Comparison of ENCODE assay signal across 15 cellular contexts in the genomic region with DNA sequence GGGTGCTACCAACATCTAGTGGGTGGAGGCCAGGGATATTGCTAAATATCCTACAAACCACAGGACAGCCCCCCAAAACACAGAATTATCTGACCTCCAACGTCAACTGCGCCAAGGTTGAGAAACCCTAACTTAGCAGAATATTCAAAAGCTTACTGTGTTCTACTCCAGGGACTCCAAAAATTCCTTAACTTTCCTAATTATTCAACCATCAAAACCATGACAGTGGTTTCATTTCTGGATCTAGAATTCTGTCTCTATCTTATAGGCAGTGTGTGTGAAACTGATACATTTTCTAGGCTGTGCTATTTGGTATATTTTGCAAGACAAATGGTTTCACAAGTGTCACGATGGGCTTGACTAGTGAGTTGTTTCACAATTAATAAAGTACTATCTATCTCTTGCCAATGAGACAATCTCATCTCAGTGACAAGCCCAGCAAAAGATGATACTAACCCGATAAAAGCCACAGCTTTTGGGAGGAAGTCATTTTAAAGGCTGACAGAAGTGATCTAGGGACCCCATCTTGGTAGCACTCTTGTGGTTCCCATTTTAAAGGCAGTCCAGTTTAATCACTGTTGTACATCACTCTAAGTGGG. TPM values are rescaled to one million over a fixed set of nuclear protein-coding genes. Genes with fewer than 3 reads are reported as not detected.
DNase-seq lines count a peak whose midpoint lies in the region; ATAC-seq and TF ChIP-seq lines count a peak whose summit lies in the region.
"Had no signal": no experiment of that assay in that cellular context is flagged by ENCODE, and none has a peak within 500 bp of the region (broad histone marks: within the 10 kb centered on the region; RNA-seq: fewer than 3 reads in every experiment).

No MANE protein-coding gene starts in this region.

- peaks cover 27% of the 10 kb centered on the region; the same call in 1 of the 2 replicates for H3K36me3 ChIP-seq in MM.1S (replicated peaks; ENCODE audit: insufficient read depth, low read length)

- ATAC-seq in activated CD4-positive, alpha-beta T cell treated with anti-CD3 and anti-CD28 coated beads for 36 hours = peak; percentile 85
- ATAC-seq in stimulated activated naive B cell treated with anti-CD40 and anti-IgM and Interleukin-4, amounts not matched to agents 10 μg/mL and 1 μg/mL and 100 μg/mL, for 72 hours (replicated peaks) = no peak

- TF ChIP-seq CTCF in MM.1S (IDR thresholded peaks at IDR 0.05; ENCODE audit: low read length) = no peak

- no peak overlapping the region for H2AFZ ChIP-seq in MM.1S (ENCODE audit: low read length)

- no peak for DNase-seq in activated CD4-positive, alpha-beta T cell treated with anti-CD3 and anti-CD28 coated beads for 36 hours
- no peak for DNase-seq in activated CD4-positive, alpha-beta T cell treated with anti-CD3 and anti-CD28 coated beads for 1 hour
- DNase-seq in MM.1S (peak; percentile 91), G401 (ENCODE audit: low spot score) (no peak), GM03348 (ENCODE audit: low spot score) (no peak)
- DNase-seq in activated T-helper 1 cell treated with anti-CD3 and anti-CD28 coated beads, Interleukin-12 subunit alpha, Interleukin-12 subunit beta, Interleukin-2, Interleukin-4 antibody, amounts not matched to agents 30 ng/mL and 10 ng/mL and 1 ng/mL, durations not matched to agents 14 hours and 24 hours and 36 hours (ENCODE audit: low spot score) = no peak
- no peak for DNase-seq in stimulated activated naive B cell treated with anti-CD40 and anti-IgM and Interleukin-4, amounts not matched to agents 10 μg/mL and 1 μg/mL and 100 μg/mL, for 72 hours
- DNase-seq in stimulated activated naive CD4-positive, alpha-beta T cell treated with Interleukin-2 at 50 U/mL for 16 hours (lab: John Stamatoyannopoulos, UW) = no peak
- DNase-seq: 8988T; activated effector memory CD4-positive, alpha-beta T cell treated with anti-CD3 and anti-CD28 coated beads, Interleukin-2, amount 50 U/mL, for 16 hours; central memory CD4-positive, alpha-beta T cell; left ventricle myocardium inferior had no signal

- CTCF ChIA-PET in activated CD4-positive, alpha-beta T cell treated with anti-CD3 and anti-CD28 coated beads for 36 hours (lab: Charles Lee) = interaction anchor here (0.8 to 1.6 kb wide), 2 partner anchors 58 to 85 kb away, joined by 3 read pairs; no protein-coding TSS in a partner anchor

- H4K20me1 ChIP-seq in MM.1S (ENCODE audit: insufficient read depth, low read length) = no peaks in the 10 kb centered on the region

- peak overlapping the region; percentile 89 for H3K4me2 ChIP-seq in MM.1S (ENCODE audit: low read depth, low read length)

- peak overlapping the region; percentile 96 for H3K27ac ChIP-seq in MM.1S (ENCODE audit: low read length)
- H3K27ac ChIP-seq: HL-60, left ventricle myocardium inferior, RWPE1 had no signal

- peaks cover 57% of the 10 kb centered on the region for H3K4me1 ChIP-seq in MM.1S (ENCODE audit: low read length)

- intact Hi-C loops in activated CD4-positive, alpha-beta T cell treated with anti-CD3 and anti-CD28 coated beads for 36 hours (cut with DNase I, micrococcal nuclease) = loop anchor here in 1 of 2 experiments (2.0 kb wide), 1 partner anchor 43 kb away; no protein-coding TSS in a partner anchor
- intact Hi-C loops in activated T-helper 1 cell treated with anti-CD3 and anti-CD28 coated beads, Interleukin-12 subunit alpha, Interleukin-12 subunit beta, Interleukin-2, Interleukin-4 antibody, amounts not matched to agents 30 ng/mL and 10 ng/mL and 1 ng/mL, durations not matched to agents 14 hours and 24 hours and 36 hours (cut with micrococcal nuclease) = no loop called here

- H3K9me2 ChIP-seq in MM.1S (replicated peaks; ENCODE audit: insufficient read depth, low read length) = no peaks in the 10 kb centered on the region

- peak overlapping the region; percentile 47 for H3K27ac Mint-ChIP-seq in activated CD4-positive, alpha-beta T cell treated with anti-CD3 and anti-CD28 coated beads for 36 hours
- H3K27ac Mint-ChIP-seq in activated T-helper 1 cell treated with anti-CD3 and anti-CD28 coated beads, Interleukin-12 subunit alpha, Interleukin-12 subunit beta, Interleukin-2, Interleukin-4 antibody, amounts not matched to agents 30 ng/mL and 10 ng/mL and 1 ng/mL, durations not matched to agents 14 hours and 24 hours and 36 hours = peak overlapping the region; percentile 58
- peak overlapping the region; percentile 14 for H3K27ac Mint-ChIP-seq in stimulated activated naive B cell treated with anti-CD40 and anti-IgM and Interleukin-4, amounts not matched to agents 10 μg/mL and 1 μg/mL and 100 μg/mL, for 72 hours
- H3K27ac Mint-ChIP-seq: type B pancreatic cell had no signal

- POLR2A ChIA-PET in activated CD4-positive, alpha-beta T cell treated with anti-CD3 and anti-CD28 coated beads for 36 hours (lab: Charles Lee) = interaction anchor here (0.8 to 1.1 kb wide), 2 partner anchors 9 to 15 kb away, joined by 4 to 5 read pairs; a partner anchor contains a TSS

- H3K9me3 ChIP-seq in MM.1S (replicated peaks; ENCODE audit: insufficient read depth, low read length) = no peaks in the 10 kb centered on the region
- H3K9me3 ChIP-seq: left ventricle myocardium inferior had no signal

- H3K27me3 Mint-ChIP-seq in activated CD4-positive, alpha-beta T cell treated with anti-CD3 and anti-CD28 coated beads for 36 hours = no peaks in the 10 kb centered on the region
- no peaks in the 10 kb centered on the region for H3K27me3 Mint-ChIP-seq in activated T-helper 1 cell treated with anti-CD3 and anti-CD28 coated beads, Interleukin-12 subunit alpha, Interleukin-12 subunit beta, Interleukin-2, Interleukin-4 antibody, amounts not matched to agents 30 ng/mL and 10 ng/mL and 1 ng/mL, durations not matched to agents 14 hours and 24 hours and 36 hours (ENCODE audit: insufficient read depth)
- H3K27me3 Mint-ChIP-seq in stimulated activated naive B cell treated with anti-CD40 and anti-IgM and Interleukin-4, amounts not matched to agents 10 μg/mL and 1 μg/mL and 100 μg/mL, for 72 hours = no peaks in the 10 kb centered on the region
- H3K27me3 Mint-ChIP-seq: type B pancreatic cell had no signal

- H3K4me3 ChIP-seq in MM.1S (ENCODE audit: low read length) = peak overlapping the region; percentile 15
- H3K4me3 ChIP-seq: left ventricle myocardium inferior had no signal

- H3K9me3 Mint-ChIP-seq in activated CD4-positive, alpha-beta T cell treated with anti-CD3 and anti-CD28 coated beads for 36 hours (ENCODE audit: low read depth) = no peaks in the 10 kb centered on the region
- H3K9me3 Mint-ChIP-seq in activated T-helper 1 cell treated with anti-CD3 and anti-CD28 coated beads, Interleukin-12 subunit alpha, Interleukin-12 subunit beta, Interleukin-2, Interleukin-4 antibody, amounts not matched to agents 30 ng/mL and 10 ng/mL and 1 ng/mL, durations not matched to agents 14 hours and 24 hours and 36 hours = no peaks in the 10 kb centered on the region
- no peaks in the 10 kb centered on the region for H3K9me3 Mint-ChIP-seq in stimulated activated naive B cell treated with anti-CD40 and anti-IgM and Interleukin-4, amounts not matched to agents 10 μg/mL and 1 μg/mL and 100 μg/mL, for 72 hours
- H3K9me3 Mint-ChIP-seq: type B pancreatic cell had no signal

- in situ Hi-C loops in G401 (cut with HindIII; ENCODE audit: low sequenced_read_pairs) = no loop called here

- H3K4me3 Mint-ChIP-seq in activated CD4-positive, alpha-beta T cell treated with anti-CD3 and anti-CD28 coated beads for 36 hours = no peak overlapping the region
- H3K4me3 Mint-ChIP-seq in activated T-helper 1 cell treated with anti-CD3 and anti-CD28 coated beads, Interleukin-12 subunit alpha, Interleukin-12 subunit beta, Interleukin-2, Interleukin-4 antibody, amounts not matched to agents 30 ng/mL and 10 ng/mL and 1 ng/mL, durations not matched to agents 14 hours and 24 hours and 36 hours = no peak overlapping the region
- no peak overlapping the region for H3K4me3 Mint-ChIP-seq in stimulated activated naive B cell treated with anti-CD40 and anti-IgM and Interleukin-4, amounts not matched to agents 10 μg/mL and 1 μg/mL and 100 μg/mL, for 72 hours
- H3K4me3 Mint-ChIP-seq: type B pancreatic cell had no signal

- H3K27me3 ChIP-seq in MM.1S (replicated peaks; ENCODE audit: insufficient read depth, low read length) = no peaks in the 10 kb centered on the region

- peaks cover 100% of the 10 kb centered on the region for H3K79me2 ChIP-seq in MM.1S (ENCODE audit: low read length)

- H3K4me1 Mint-ChIP-seq in activated CD4-positive, alpha-beta T cell treated with anti-CD3 and anti-CD28 coated beads for 36 hours = peaks cover 30% of the 10 kb centered on the region
- H3K4me1 Mint-ChIP-seq in activated T-helper 1 cell treated with anti-CD3 and anti-CD28 coated beads, Interleukin-12 subunit alpha, Interleukin-12 subunit beta, Interleukin-2, Interleukin-4 antibody, amounts not matched to agents 30 ng/mL and 10 ng/mL and 1 ng/mL, durations not matched to agents 14 hours and 24 hours and 36 hours (ENCODE audit: low read depth) = peaks cover 53% of the 10 kb centered on the region
- H3K4me1 Mint-ChIP-seq in stimulated activated naive B cell treated with anti-CD40 and anti-IgM and Interleukin-4, amounts not matched to agents 10 μg/mL and 1 μg/mL and 100 μg/mL, for 72 hours = peaks cover 6 to 21% of the 10 kb centered on the region in 2 donors

- peaks cover 45% of the 10 kb centered on the region for H3K36me3 Mint-ChIP-seq in activated CD4-positive, alpha-beta T cell treated with anti-CD3 and anti-CD28 coated beads for 36 hours (ENCODE audit: low read depth)
- H3K36me3 Mint-ChIP-seq in activated T-helper 1 cell treated with anti-CD3 and anti-CD28 coated beads, Interleukin-12 subunit alpha, Interleukin-12 subunit beta, Interleukin-2, Interleukin-4 antibody, amounts not matched to agents 30 ng/mL and 10 ng/mL and 1 ng/mL, durations not matched to agents 14 hours and 24 hours and 36 hours (ENCODE audit: low read depth) = peaks cover 58% of the 10 kb centered on the region
- peaks cover 32 to 53% of the 10 kb centered on the region in 2 donors for H3K36me3 Mint-ChIP-seq in stimulated activated naive B cell treated with anti-CD40 and anti-IgM and Interleukin-4, amounts not matched to agents 10 μg/mL and 1 μg/mL and 100 μg/mL, for 72 hours

- peak overlapping the region; percentile 100; the same call in 1 of the 2 replicates for H3K9ac ChIP-seq in MM.1S (ENCODE audit: low read length)

- peaks cover 96% of the 10 kb centered on the region for H3F3A ChIP-seq in MM.1S (ENCODE audit: insufficient read depth, low read length)

RNA-seq across cellular contexts. Expression of a gene that starts 14.6 kb away (rescaled TPM):
- 10 to 100 TPM; 27.3 to 28.3 TPM for total RNA-seq in activated CD4-positive, alpha-beta T cell treated with anti-CD3 and anti-CD28 coated beads for 36 hours
- 52.7 and 55.9 TPM in 2 replicates for total RNA-seq in activated T-helper 1 cell treated with anti-CD3 and anti-CD28 coated beads, Interleukin-12 subunit alpha, Interleukin-12 subunit beta, Interleukin-2, Interleukin-4 antibody, amounts not matched to agents 30 ng/mL and 10 ng/mL and 1 ng/mL, durations not matched to agents 14 hours and 24 hours and 36 hours
- total RNA-seq in G401 (2014; rRNA removed; shearing (Covaris generic)) = 25.4 and 31.9 TPM in 2 replicates

RNA-seq across cellular contexts. Expression of a gene that starts 59.8 kb away (rescaled TPM):
- 1 to 10 TPM; 6.0 to 7.2 TPM for total RNA-seq in activated CD4-positive, alpha-beta T cell treated with anti-CD3 and anti-CD28 coated beads for 36 hours
- total RNA-seq in activated T-helper 1 cell treated with anti-CD3 and anti-CD28 coated beads, Interleukin-12 subunit alpha, Interleukin-12 subunit beta, Interleukin-2, Interleukin-4 antibody, amounts not matched to agents 30 ng/mL and 10 ng/mL and 1 ng/mL, durations not matched to agents 14 hours and 24 hours and 36 hours = 7.3 and 7.9 TPM in 2 replicates
- total RNA-seq in G401 (2014; rRNA removed; shearing (Covaris generic)) = 18.2 and 28.1 TPM in 2 replicates
